ENCODE assay signal across 20 cellular contexts in genomic region chr2:195280024-195280423, GRCh38.
DNase-seq lines count a peak whose midpoint lies in the region; ATAC-seq, FAIRE-seq and TF ChIP-seq lines count a peak whose summit lies in the region.
"Had no signal": no experiment of that assay in that cellular context is flagged by ENCODE, and none has a peak within 500 bp of the region (broad histone marks: within the 10 kb centered on the region; RNA-seq: fewer than 3 reads in every experiment).

No MANE protein-coding gene starts in this region.

- H3K27me3 Mint-ChIP-seq in progenitor cell of endocrine pancreas: no peaks in the 10 kb centered on the region

- no peak overlapping the region for H3K4me3 Mint-ChIP-seq in progenitor cell of endocrine pancreas (ENCODE audit: low read depth)

- TF ChIP-seq CTCF in A673 (conservative IDR thresholded peaks at IDR 0.05; ENCODE audit: low read depth, low read length): no peak
- TF ChIP-seq CTCF in progenitor cell of endocrine pancreas (IDR thresholded peaks at IDR 0.05; ENCODE audit: unreplicated experiment): no peak

- H3K4me3 ChIP-seq in A673 (ENCODE audit: low read depth, low read length, poor library complexity, severe bottlenecking): no peak overlapping the region
- H3K4me3 ChIP-seq: HAP-1, Peyer's patch, SJSA1 had no signal

- H3K4me1 ChIP-seq in A673 (ENCODE audit: insufficient read depth, low read length, poor library complexity, severe bottlenecking): peaks cover 9% of the 10 kb centered on the region
- H3K4me1 ChIP-seq: HAP-1, Peyer's patch, SJSA1 had no signal

- H3K36me3 ChIP-seq in A673 (ENCODE audit: insufficient read depth, low read length, poor library complexity, severe bottlenecking): no peaks in the 10 kb centered on the region
- H3K36me3 ChIP-seq: HAP-1, Peyer's patch, SJSA1 had no signal

- H3K27ac Mint-ChIP-seq in progenitor cell of endocrine pancreas: no peak overlapping the region

- no TSS peak for BruUV-seq in A673 (replicated peaks; lab: Mats Ljungman, UMichigan)

- no peaks in the 10 kb centered on the region for H3K9me3 ChIP-seq in A673 (ENCODE audit: low read depth, low read length, poor library complexity, severe bottlenecking)
- H3K9me3 ChIP-seq: HAP-1, Peyer's patch, SJSA1 had no signal

- no peaks in the 10 kb centered on the region for H3K9me3 Mint-ChIP-seq in progenitor cell of endocrine pancreas (ENCODE audit: low read depth)

- ATAC-seq in GM18520 (IDR thresholded peaks at IDR 0.05; ENCODE audit: unreplicated experiment): no peak
- no peak for ATAC-seq in HG03139 (IDR thresholded peaks at IDR 0.05; ENCODE audit: unreplicated experiment)

- H3K4me1 Mint-ChIP-seq in progenitor cell of endocrine pancreas (ENCODE audit: low read depth): no peaks in the 10 kb centered on the region

- intact Hi-C loops in A673 (cut with micrococcal nuclease; ENCODE audit: unreplicated experiment): no loop called here

- POLR2A ChIA-PET in A673 (lab: Charles Lee; ENCODE audit: low non-redundant PET): no interaction called here

- peak; percentile 90 for DNase-seq in A673 (ENCODE audit: low spot score)
- peak; percentile 10 for DNase-seq in DMS 273 treated with DMSO at 0.1 percent for 48 hours (lab: John Stamatoyannopoulos, UW)
- DNase-seq in NCI-H2081 treated with DMSO at 0.1 percent for 48 hours (lab: John Stamatoyannopoulos, UW): peak; percentile 98
- no peak for DNase-seq in progenitor cell of endocrine pancreas (ENCODE audit: low spot score, unreplicated experiment)
- DNase-seq: AML-193; Kasumi-1; NCI-H2029; NCI-H2171 treated with DMSO at 0.1 percent for 48 hours; NCI-H524 treated with DMSO at 0.1 percent for 48 hours; NK-92 treated with Interleukin-12 subunit alpha and Interleukin-12 subunit beta, amount 100 ng/mL, for 24 hours; Peyer's patch; SW 1271; T-helper 2 cell had no signal

- H3K27ac ChIP-seq in A673 (ENCODE audit: low read depth, low read length, poor library complexity, severe bottlenecking): no peak overlapping the region
- H3K27ac ChIP-seq: Peyer's patch, SJSA1 had no signal

- FAIRE-seq in colon (lab: Jason Lieb, UNC): peak; percentile 51
- FAIRE-seq: G401.6, GM19239 had no signal

- H3K36me3 Mint-ChIP-seq in progenitor cell of endocrine pancreas (ENCODE audit: insufficient read depth): no peaks in the 10 kb centered on the region

- CTCF ChIA-PET in A673 (lab: Charles Lee): no interaction called here

- peaks cover 23% of the 10 kb centered on the region for H3K27me3 ChIP-seq in A673 (replicated peaks; ENCODE audit: insufficient read depth, low read depth, low read length, poor library complexity)
- H3K27me3 ChIP-seq: Peyer's patch, SJSA1 had no signal
